17 cellular contexts compared by ENCODE assay signal in the genomic region with DNA sequence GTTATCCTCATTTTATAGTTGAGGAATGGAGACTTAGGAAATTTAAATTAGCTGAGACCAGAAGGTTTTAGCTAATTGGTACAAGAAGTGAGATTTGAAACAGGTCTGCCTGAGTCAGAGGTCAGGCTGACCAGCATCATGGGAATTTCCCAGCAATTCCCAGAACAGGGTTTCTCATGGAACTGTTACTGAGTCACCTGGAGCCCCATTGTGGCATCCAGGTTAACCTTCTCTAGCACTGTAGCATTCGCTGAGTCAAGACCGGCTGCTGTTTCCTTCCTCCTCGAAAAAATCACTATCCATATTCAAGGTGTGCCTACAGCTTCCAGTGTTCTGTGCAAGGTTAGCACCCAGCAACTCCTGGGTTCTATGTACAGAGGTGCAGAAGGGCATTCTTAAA.
DNase-seq lines count a peak whose midpoint lies in the region; ATAC-seq lines count a peak whose summit lies in the region.
"Had no signal": no experiment of that assay in that cellular context is flagged by ENCODE, and none has a peak within 500 bp of the region (broad histone marks: within the 10 kb centered on the region; RNA-seq: fewer than 3 reads in every experiment).

No MANE protein-coding gene starts in this region.

- H3K36me3 Mint-ChIP-seq in activated T-helper 17 cell treated with anti-CD3 and anti-CD28 coated beads, Interleukin-2, amount 50 U/mL, for 72 hours (ENCODE audit: low read depth), result no peaks in the 10 kb centered on the region
- H3K36me3 Mint-ChIP-seq in activated CD4-positive, alpha-beta T cell treated with anti-CD3 and anti-CD28 coated beads, Interleukin-2, amount 10 ng/mL, durations not matched to agents 24 days and 14 days (ENCODE audit: low read depth), result no peaks in the 10 kb centered on the region
- H3K36me3 Mint-ChIP-seq: stimulated activated memory B cell treated with anti-CD40 and anti-IgM and Interleukin-4, amounts not matched to agents 10 μg/mL and 1 μg/mL and 100 μg/mL, for 72 hours had no signal

- DNase-seq in Caki2 (ENCODE audit: low read depth) (peak; percentile 16), HK-2 (ENCODE audit: unreplicated experiment) (peak; percentile 45), iris pigment epithelial cell (ENCODE audit: low read depth) (peak; percentile 3), NAMALWA (ENCODE audit: low spot score) (no peak), NCI-H510A treated with DMSO at 0.1 percent for 48 hours (lab: John Stamatoyannopoulos, UW) (no peak)
- DNase-seq in activated CD4-positive, alpha-beta T cell treated with anti-CD3 and anti-CD28 coated beads, Interleukin-2, amount 10 ng/mL, durations not matched to agents 24 days and 14 days, result no peak
- DNase-seq: activated effector memory CD4-positive, alpha-beta T cell treated with anti-CD3 and anti-CD28 coated beads, Interleukin-2, amount 50 U/mL, for 16 hours; hippocampal formation; left ventricle myocardium inferior; NCI-H187; NCI-H524; ovary; Peyer's patch; SW 1271 had no signal

- H3K4me3 Mint-ChIP-seq in activated T-helper 17 cell treated with anti-CD3 and anti-CD28 coated beads, Interleukin-2, amount 50 U/mL, for 72 hours, result no peak overlapping the region
- no peak overlapping the region for H3K4me3 Mint-ChIP-seq in activated CD4-positive, alpha-beta T cell treated with anti-CD3 and anti-CD28 coated beads, Interleukin-2, amount 10 ng/mL, durations not matched to agents 24 days and 14 days
- H3K4me3 Mint-ChIP-seq: stimulated activated memory B cell treated with anti-CD40 and anti-IgM and Interleukin-4, amounts not matched to agents 10 μg/mL and 1 μg/mL and 100 μg/mL, for 72 hours had no signal

- intact Hi-C loops in activated CD4-positive, alpha-beta T cell treated with anti-CD3 and anti-CD28 coated beads, Interleukin-2, amount 10 ng/mL, durations not matched to agents 24 days and 14 days (cut with micrococcal nuclease), result no loop called here

- H3K9me3 Mint-ChIP-seq in activated T-helper 17 cell treated with anti-CD3 and anti-CD28 coated beads, Interleukin-2, amount 50 U/mL, for 72 hours, result no peaks in the 10 kb centered on the region
- H3K9me3 Mint-ChIP-seq in activated CD4-positive, alpha-beta T cell treated with anti-CD3 and anti-CD28 coated beads, Interleukin-2, amount 10 ng/mL, durations not matched to agents 24 days and 14 days, result no peaks in the 10 kb centered on the region
- H3K9me3 Mint-ChIP-seq: stimulated activated memory B cell treated with anti-CD40 and anti-IgM and Interleukin-4, amounts not matched to agents 10 μg/mL and 1 μg/mL and 100 μg/mL, for 72 hours had no signal

- in situ Hi-C loops in Caki2 (cut with HindIII; ENCODE audit: low pct_unique_long_range_greater_than_20kb, low sequenced_read_pairs), result no loop called here

- no peak overlapping the region for H3K27ac Mint-ChIP-seq in activated T-helper 17 cell treated with anti-CD3 and anti-CD28 coated beads, Interleukin-2, amount 50 U/mL, for 72 hours
- H3K27ac Mint-ChIP-seq in activated CD4-positive, alpha-beta T cell treated with anti-CD3 and anti-CD28 coated beads, Interleukin-2, amount 10 ng/mL, durations not matched to agents 24 days and 14 days, result no peak overlapping the region
- H3K27ac Mint-ChIP-seq: stimulated activated memory B cell treated with anti-CD40 and anti-IgM and Interleukin-4, amounts not matched to agents 10 μg/mL and 1 μg/mL and 100 μg/mL, for 72 hours had no signal

- ATAC-seq in activated T-helper 17 cell treated with anti-CD3 and anti-CD28 coated beads, Interleukin-2, amount 50 U/mL, for 72 hours (replicated peaks), result peak; percentile 24
- ATAC-seq in HG03045 (IDR thresholded peaks at IDR 0.05; ENCODE audit: unreplicated experiment), result no peak

- peaks cover 5% of the 10 kb centered on the region for H3K27me3 Mint-ChIP-seq in activated T-helper 17 cell treated with anti-CD3 and anti-CD28 coated beads, Interleukin-2, amount 50 U/mL, for 72 hours
- H3K27me3 Mint-ChIP-seq in activated CD4-positive, alpha-beta T cell treated with anti-CD3 and anti-CD28 coated beads, Interleukin-2, amount 10 ng/mL, durations not matched to agents 24 days and 14 days, result peaks cover 22% of the 10 kb centered on the region
- H3K27me3 Mint-ChIP-seq: stimulated activated memory B cell treated with anti-CD40 and anti-IgM and Interleukin-4, amounts not matched to agents 10 μg/mL and 1 μg/mL and 100 μg/mL, for 72 hours had no signal

- no peaks in the 10 kb centered on the region for H3K4me1 Mint-ChIP-seq in activated T-helper 17 cell treated with anti-CD3 and anti-CD28 coated beads, Interleukin-2, amount 50 U/mL, for 72 hours
- H3K4me1 Mint-ChIP-seq in activated CD4-positive, alpha-beta T cell treated with anti-CD3 and anti-CD28 coated beads, Interleukin-2, amount 10 ng/mL, durations not matched to agents 24 days and 14 days, result no peaks in the 10 kb centered on the region

Comparison
In these comparisons a context has a peak if more than half of its experiments do, and no peak if none do; other contexts are left out.
1. DNase-seq: peak in Caki2 (single experiment), HK-2 (single experiment) and iris pigment epithelial cell (single experiment); none in NAMALWA (single experiment), activated CD4-positive, alpha-beta T cell treated with anti-CD3 and anti-CD28 coated beads, Interleukin-2, amount 10 ng/mL, durations not matched to agents 24 days and 14 days (single experiment) and NCI-H510A treated with DMSO at 0.1 percent for 48 hours (single experiment).